In genomic region chr2:237411683-237412349, GRCh38 we compare ENCODE assay signal across 1 cellular context.
TF ChIP-seq lines count a peak whose summit lies in the region.

No MANE protein-coding gene starts in this region.

TF ChIP-seq in GM23338, 12 proteins besides CTCF, POLR2A, EP300 and RAD21 (continued from another document):
- no peak for TF ChIP-seq ZNF462 (CRISPR knock-in tag; IDR thresholded peaks at IDR 0.05)
- TF ChIP-seq STAT1 (IDR thresholded peaks at IDR 0.05; ENCODE audit: unreplicated experiment): no peak
- TF ChIP-seq NANOG (IDR thresholded peaks at IDR 0.05; ENCODE audit: borderline replicate concordance): no peak
